Comparison of ENCODE assay signal across 18 cellular contexts in the genomic region with DNA sequence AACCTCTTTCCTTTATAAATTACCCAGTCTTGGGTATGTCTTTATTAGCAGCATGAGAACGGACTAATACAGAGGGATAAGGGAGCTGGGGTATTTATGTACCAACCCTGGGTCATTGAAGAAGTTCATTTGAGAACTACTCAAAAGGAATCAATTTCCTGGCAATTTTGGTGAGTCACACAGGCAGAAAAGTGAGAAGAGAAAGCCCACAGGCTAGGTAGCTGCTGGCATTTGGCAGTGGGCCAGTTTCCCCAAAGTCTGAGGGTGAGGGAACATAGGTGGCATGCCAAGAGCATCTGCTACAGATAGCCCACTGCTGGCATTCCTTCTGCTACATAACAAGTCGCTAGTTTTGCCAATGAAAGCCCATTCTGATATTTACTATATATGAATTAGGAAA.
DNase-seq lines count a peak whose midpoint lies in the region; ATAC-seq lines count a peak whose summit lies in the region.
"Had no signal": no experiment of that assay in that cellular context is flagged by ENCODE, and none has a peak within 500 bp of the region (broad histone marks: within the 10 kb centered on the region; RNA-seq: fewer than 3 reads in every experiment).

No MANE protein-coding gene starts in this region.

- peaks cover 9% of the 10 kb centered on the region for H3K4me1 Mint-ChIP-seq in activated T-cell treated with anti-CD3 and anti-CD28 coated beads, Interleukin-2, amount 50 U/mL, for 72 hours (ENCODE audit: low read depth)
- H3K4me1 Mint-ChIP-seq: IgD-negative memory B cell had no signal

- peak; percentile 63 to 72 for ATAC-seq in activated T-cell treated with anti-CD3 and anti-CD28 coated beads, Interleukin-2, amount 50 U/mL, for 72 hours (replicated peaks in 1 of 2)

- H3K27me3 Mint-ChIP-seq in activated T-cell treated with anti-CD3 and anti-CD28 coated beads, Interleukin-2, amount 50 U/mL, for 72 hours (ENCODE audit: low read depth) = peaks cover 12% of the 10 kb centered on the region

- no peak overlapping the region for H3K4me3 Mint-ChIP-seq in activated T-cell treated with anti-CD3 and anti-CD28 coated beads, Interleukin-2, amount 50 U/mL, for 72 hours
- H3K4me3 Mint-ChIP-seq: IgD-negative memory B cell had no signal

- peaks cover 2% of the 10 kb centered on the region in 2 donors for H3K9me3 Mint-ChIP-seq in activated T-cell treated with anti-CD3 and anti-CD28 coated beads, Interleukin-2, amount 50 U/mL, for 72 hours

- peak; percentile 29 to 35 for DNase-seq in activated CD4-positive, alpha-beta T cell treated with anti-CD3 and anti-CD28 coated beads for 24 hours (ENCODE audit: low read depth in 2 of 2)
- DNase-seq in activated CD4-positive, alpha-beta T cell treated with anti-CD3 and anti-CD28 coated beads, Interleukin-2, amount 50 U/mL, for 1 hour = no peak
- DNase-seq in M059J (ENCODE audit: low read depth) = peak; percentile 45
- DNase-seq in activated T-cell treated with anti-CD3 and anti-CD28 coated beads, Interleukin-2, amount 50 U/mL, for 72 hours = peak; percentile 33 to 56
- peak; percentile 27 for DNase-seq in stimulated activated CD4-positive, alpha-beta T cell treated with anti-CD3 and anti-CD28 coated beads, Interleukin-1b, Interleukin-23, amount 100 ng/mL, for 48 hours
- DNase-seq in NCI-H187 treated with DMSO at 0.1 percent for 48 hours (lab: John Stamatoyannopoulos, UW) = no peak
- no peak for DNase-seq in globus pallidus (ENCODE audit: low spot score)
- DNase-seq in NCI-H748 treated with DMSO at 0.1 percent for 48 hours (lab: John Stamatoyannopoulos, UW) = no peak
- DNase-seq: amniotic stem cell; cerebellar nuclear complex; effector CD8-positive, alpha-beta T cell; head of caudate nucleus; MV-4-11; NCI-H2029 treated with DMSO at 0.1 percent for 48 hours; NCI-H82; ovary; stomach had no signal

- no peaks in the 10 kb centered on the region for H3K36me3 Mint-ChIP-seq in activated T-cell treated with anti-CD3 and anti-CD28 coated beads, Interleukin-2, amount 50 U/mL, for 72 hours (ENCODE audit: insufficient read depth in 2 of 2)
- H3K36me3 Mint-ChIP-seq: IgD-negative memory B cell had no signal

- no peak overlapping the region for H3K27ac Mint-ChIP-seq in activated T-cell treated with anti-CD3 and anti-CD28 coated beads, Interleukin-2, amount 50 U/mL, for 72 hours
- H3K27ac Mint-ChIP-seq: IgD-negative memory B cell had no signal

Comparison
In these comparisons a context has a peak if more than half of its experiments do, and no peak if none do; other contexts are left out.
1. DNase-seq: peak in activated CD4-positive, alpha-beta T cell treated with anti-CD3 and anti-CD28 coated beads for 24 hours (2 of 2), M059J (single experiment), activated T-cell treated with anti-CD3 and anti-CD28 coated beads, Interleukin-2, amount 50 U/mL, for 72 hours (2 of 2) and stimulated activated CD4-positive, alpha-beta T cell treated with anti-CD3 and anti-CD28 coated beads, Interleukin-1b, Interleukin-23, amount 100 ng/mL, for 48 hours (single experiment); none in activated CD4-positive, alpha-beta T cell treated with anti-CD3 and anti-CD28 coated beads, Interleukin-2, amount 50 U/mL, for 1 hour (single experiment), NCI-H187 treated with DMSO at 0.1 percent for 48 hours (single experiment), globus pallidus (single experiment) and NCI-H748 treated with DMSO at 0.1 percent for 48 hours (single experiment).